8 cellular contexts compared by ENCODE assay signal in genomic region chr10:24209421-24209770, GRCh38. TPM values are rescaled to one million over a fixed set of nuclear protein-coding genes. Genes with fewer than 3 reads are reported as not detected.
DNase-seq lines count a peak whose midpoint lies in the region; ATAC-seq, FAIRE-seq and TF ChIP-seq lines count a peak whose summit lies in the region.

No MANE protein-coding gene starts in this region.

- H3K4me2 ChIP-seq in A549 = peak overlapping the region; percentile 70

- H3K27me3 Mint-ChIP-seq in activated T-cell treated with anti-CD3 and anti-CD28 coated beads, Interleukin-2, amount 50 U/mL, for 72 hours (ENCODE audit: low read depth) = peaks cover 53% of the 10 kb centered on the region

- H3K4me1 ChIP-seq in A549 = peaks cover 20% of the 10 kb centered on the region; the same call in 2 of the 3 replicates

- peak overlapping the region; percentile 32; the same call in 2 of the 3 replicates for H3K4me3 ChIP-seq in A549

- peaks cover 3 to 4% of the 10 kb centered on the region in 2 donors for H3K36me3 Mint-ChIP-seq in activated T-cell treated with anti-CD3 and anti-CD28 coated beads, Interleukin-2, amount 50 U/mL, for 72 hours (ENCODE audit: insufficient read depth in 2 of 2)

- FAIRE-seq in A549 (lab: Jason Lieb, UNC) = no peak

- CTCF ChIA-PET in A549 (lab: Yijun Ruan, JAX) = interaction anchor here (0.8 to 2.7 kb wide), 2 partner anchors 13 to 216 kb away, joined by 4 to 10 read pairs; no protein-coding TSS in a partner anchor

- WGBS in A549 (ENCODE audit: missing lambda C conversion rate) = 16% methylated on average over 5 of the region's 5 CpGs

- no peak overlapping the region for H3K27ac ChIP-seq in A549

- H3K27ac Mint-ChIP-seq in activated T-cell treated with anti-CD3 and anti-CD28 coated beads, Interleukin-2, amount 50 U/mL, for 72 hours = peak overlapping the region; percentile 85

- ATAC-seq in A549 = peak in 1 of 2 experiments; percentile 46; a peak in 3 of 6 replicates
- peak; percentile 30 for ATAC-seq in GM18858 (IDR thresholded peaks at IDR 0.05; ENCODE audit: unreplicated experiment)
- ATAC-seq in HG03159 (IDR thresholded peaks at IDR 0.05; ENCODE audit: unreplicated experiment) = peak; percentile 52
- peak; percentile 81 for ATAC-seq in activated T-cell treated with anti-CD3 and anti-CD28 coated beads, Interleukin-2, amount 50 U/mL, for 72 hours (replicated peaks in 1 of 2)

- peak in 1 of 2 experiments; percentile 13 for DNase-seq in A549 (ENCODE audit: low read depth in 1 of 2, low spot score in 1 of 2)
- DNase-seq in activated T-cell treated with anti-CD3 and anti-CD28 coated beads, Interleukin-2, amount 50 U/mL, for 72 hours = peak; percentile 64 to 73
- DNase-seq in hepatic stellate cell (ENCODE audit: low spot score) = peak; percentile 35
- peak; percentile 71 for DNase-seq in stimulated activated CD4-positive, alpha-beta T cell treated with anti-CD3 and anti-CD28 coated beads, Interleukin-1b, Interleukin-23, amount 100 ng/mL, for 48 hours
- DNase-seq in HUDEP-2 (lab: John Stamatoyannopoulos, UW; ENCODE audit: unreplicated experiment in 76 of 76) = no peak
- DNase-seq in NCI-H146 treated with DMSO at 0.1 percent for 48 hours (lab: John Stamatoyannopoulos, UW; ENCODE audit: unreplicated experiment) = no peak

- no peak for TF ChIP-seq RAD21 in A549 (conservative IDR thresholded peaks at IDR 0.05 in 1 of 2, IDR thresholded peaks at IDR 0.05 in 1 of 2)

- no peak for TF ChIP-seq EP300 in A549 (IDR thresholded peaks at IDR 0.05)

- no peaks in the 10 kb centered on the region for H3K9me3 ChIP-seq in A549

- TF ChIP-seq POLR2A in A549 (IDR thresholded peaks at IDR 0.05; ENCODE audit: low read length) = no peak

- H3K4me3 Mint-ChIP-seq in activated T-cell treated with anti-CD3 and anti-CD28 coated beads, Interleukin-2, amount 50 U/mL, for 72 hours = peak overlapping the region; percentile 87 to 89

- no peak for TF ChIP-seq CTCF in A549 (IDR thresholded peaks at IDR 0.05)

- H3K4me1 Mint-ChIP-seq in activated T-cell treated with anti-CD3 and anti-CD28 coated beads, Interleukin-2, amount 50 U/mL, for 72 hours (ENCODE audit: low read depth) = peaks cover 44% of the 10 kb centered on the region

- POLR2A ChIA-PET in A549 (lab: Yijun Ruan, JAX) = interaction anchor here (0.7 kb wide), 1 partner anchor 292 kb away, joined by 3 read pairs; no protein-coding TSS in a partner anchor

- no peaks in the 10 kb centered on the region for H3K9me3 Mint-ChIP-seq in activated T-cell treated with anti-CD3 and anti-CD28 coated beads, Interleukin-2, amount 50 U/mL, for 72 hours

TF ChIP-seq in A549, 52 proteins besides CTCF, POLR2A, EP300 and RAD21:
- no peak for TF ChIP-seq MAFK (IDR thresholded peaks at IDR 0.05; ENCODE audit: partially characterized antibody)
- TF ChIP-seq FOSB (CRISPR knock-in tag; IDR thresholded peaks at IDR 0.05) = no peak
- TF ChIP-seq CHD4 (IDR thresholded peaks at IDR 0.05; ENCODE audit: borderline replicate concordance) = no peak
- no peak for TF ChIP-seq KDM5A (IDR thresholded peaks at IDR 0.05)
- TF ChIP-seq CBX2 (IDR thresholded peaks at IDR 0.05; ENCODE audit: borderline replicate concordance, low read depth) = no peak
- TF ChIP-seq E2F6 (IDR thresholded peaks at IDR 0.05; ENCODE audit: borderline replicate concordance, low read depth) = no peak
- TF ChIP-seq PBX3 (IDR thresholded peaks at IDR 0.05) = no peak
- no peak for TF ChIP-seq REST (IDR thresholded peaks at IDR 0.05)
- TF ChIP-seq HOXB13 (CRISPR knock-in tag; IDR thresholded peaks at IDR 0.05; ENCODE audit: low read depth) = no peak
- TF ChIP-seq CEBPB (IDR thresholded peaks at IDR 0.05) = no peak
- no peak for TF ChIP-seq PHF8 (IDR thresholded peaks at IDR 0.05; ENCODE audit: borderline replicate concordance, low read depth)
- TF ChIP-seq USF2 (IDR thresholded peaks at IDR 0.05) = no peak
- no peak for TF ChIP-seq GATA3 (IDR thresholded peaks at IDR 0.05; ENCODE audit: borderline replicate concordance)
- TF ChIP-seq ATOH8 (CRISPR knock-in tag; IDR thresholded peaks at IDR 0.05; ENCODE audit: low read depth) = no peak
- no peak for TF ChIP-seq RNF2 (IDR thresholded peaks at IDR 0.05; ENCODE audit: borderline replicate concordance, low read depth)
- TF ChIP-seq HMGXB4 (CRISPR knock-in tag; IDR thresholded peaks at IDR 0.05; ENCODE audit: borderline replicate concordance) = no peak
- TF ChIP-seq EHF (CRISPR knock-in tag; IDR thresholded peaks at IDR 0.05) = no peak
- TF ChIP-seq POLR2AphosphoS2 (conservative IDR thresholded peaks at IDR 0.05; ENCODE audit: low read length) = no peak
- no peak for TF ChIP-seq MYC (IDR thresholded peaks at IDR 0.05; ENCODE audit: borderline replicate concordance, low read length)
- TF ChIP-seq HDAC2 (IDR thresholded peaks at IDR 0.05) = no peak

RNA-seq across cellular contexts. Expression of gene KIAA1217, which starts 0.5 kb away (rescaled TPM):
- 2.7 and 2.9 TPM in 2 replicates for polyA plus RNA-seq in A549 (2011; rRNA removed)
- polyA plus RNA-seq in A549 (2012; cell fraction: cytosol; rRNA removed) = 1.2 and 1.3 TPM in 2 replicates
- polyA plus RNA-seq in A549 (2012; cell fraction: nucleus; rRNA removed) = 3.0 TPM in 2 replicates
- 1.5 to 2.0 TPM (median 2.0 TPM) in 3 replicates for polyA plus RNA-seq in A549 (2017; fragmentation: RNase III; extraction: RNeasy Plus Mini Kit Qiagen cat#74134 plus additional on column Dnase treatment)
- polyA minus RNA-seq in A549 (2011; rRNA and poly(A)+ RNA removed) = 5.0 and 5.6 TPM in 2 replicates
- total RNA-seq in activated T-cell treated with anti-CD3 and anti-CD28 coated beads, Interleukin-2, amount 50 U/mL, for 72 hours = under 1 TPM; 0.60 to 0.84 TPM

Comparison
In these comparisons a context has a peak if more than half of its experiments do, and no peak if none do; other contexts are left out.
1. DNase-seq: peak in activated T-cell treated with anti-CD3 and anti-CD28 coated beads, Interleukin-2, amount 50 U/mL, for 72 hours (2 of 2), hepatic stellate cell (single experiment) and stimulated activated CD4-positive, alpha-beta T cell treated with anti-CD3 and anti-CD28 coated beads, Interleukin-1b, Interleukin-23, amount 100 ng/mL, for 48 hours (single experiment); none in HUDEP-2 (0 of 76) and NCI-H146 treated with DMSO at 0.1 percent for 48 hours (single experiment).